In genomic region chr12:39883411-39883810, GRCh38 we compare ENCODE assay signal across 30 cellular contexts.
"Had no signal": no experiment of that assay in that cellular context is flagged by ENCODE, and none has a peak within 500 bp of the region (broad histone marks: within the 10 kb centered on the region; RNA-seq: fewer than 3 reads in every experiment).

No MANE protein-coding gene starts in this region.

- H3K27me3 ChIP-seq: ascending aorta had no signal

- H3K4me3 ChIP-seq: ascending aorta had no signal

- H3K36me3 ChIP-seq: ascending aorta, WERI-Rb-1 had no signal

- H3K27ac ChIP-seq: ascending aorta, WERI-Rb-1 had no signal

- H3K4me1 ChIP-seq: ascending aorta had no signal

- ATAC-seq: activated CD4-positive, alpha-beta T cell treated with anti-CD3 and anti-CD28 coated beads for 36 hours; activated CD4-positive, CD25-positive, alpha-beta regulatory T cell treated with anti-CD3 and anti-CD28 coated beads, Interleukin-2, amount 50 U/mL, for 24 hours; activated CD8-positive, alpha-beta memory T cell treated with anti-CD3 and anti-CD28 coated beads, Interleukin-2, amount 10 ng/mL, durations not matched to agents 7 days and 5 days; activated CD8-positive, alpha-beta T cell treated with anti-CD3 and anti-CD28 coated beads, Interleukin-2, amount 10 ng/mL, durations not matched to agents 7 days and 5 days; activated naive CD8-positive, alpha-beta T cell treated with anti-CD3 and anti-CD28 coated beads, Interleukin-2, amount 50 U/mL, for 24 hours; WTC11 had no signal

- DNase-seq: activated CD4-positive, alpha-beta memory T cell treated with anti-CD3 and anti-CD28 coated beads, Interleukin-2, amount 10 ng/mL, durations not matched to agents 7 days and 5 days; activated CD4-positive, alpha-beta T cell treated with anti-CD3 and anti-CD28 coated beads for 1 hour; activated CD4-positive, alpha-beta T cell treated with anti-CD3 and anti-CD28 coated beads for 36 hours; activated CD4-positive, alpha-beta T cell treated with anti-CD3 and anti-CD28 coated beads for 48 hours; activated CD4-positive, alpha-beta T cell treated with anti-CD3 and anti-CD28 coated beads, Interleukin-2, amount 10 ng/mL, durations not matched to agents 7 days and 5 days; activated CD4-positive, alpha-beta T cell treated with anti-CD3 and anti-CD28 coated beads, Interleukin-2, amount 50 U/mL, for 48 hours; activated CD4-positive, CD25-positive, alpha-beta regulatory T cell; activated CD8-positive, alpha-beta memory T cell treated with anti-CD3 and anti-CD28 coated beads for 24 hours; activated CD8-positive, alpha-beta memory T cell treated with anti-CD3 and anti-CD28 coated beads, Interleukin-2, amount 10 ng/mL, durations not matched to agents 7 days and 5 days; activated CD8-positive, alpha-beta memory T cell treated with anti-CD3 and anti-CD28 coated beads, Interleukin-2, amount 50 U/mL, for 48 hours; activated CD8-positive, alpha-beta T cell treated with anti-CD3 and anti-CD28 coated beads, Interleukin-2, amount 10 ng/mL, durations not matched to agents 7 days and 5 days; activated effector memory CD4-positive, alpha-beta T cell treated with Interleukin-2 at 50 U/mL for 16 hours; activated gamma-delta T cell; activated naive CD4-positive, alpha-beta T cell treated with anti-CD3 and anti-CD28 coated beads, Interleukin-2, amount 10 ng/mL, durations not matched to agents 7 days and 5 days; activated naive CD4-positive, alpha-beta T cell treated with Interleukin-2 at 50 U/mL for 16 hours; activated naive CD8-positive, alpha-beta T cell treated with anti-CD3 and anti-CD28 coated beads, Interleukin-2, amount 10 ng/mL, durations not matched to agents 7 days and 5 days; activated naive CD8-positive, alpha-beta T cell treated with anti-CD3 and anti-CD28 coated beads, Interleukin-2, amount 50 U/mL, for 24 hours; activated T-cell treated with anti-CD3 and anti-CD28 coated beads, Interleukin-2, amount 50 U/mL, for 24 hours; activated T-cell treated with anti-CD3 and anti-CD28 coated beads, Interleukin-2, amount 50 U/mL, for 48 hours; amygdala; anterior cingulate cortex; central memory CD4-positive, alpha-beta T cell; SW 1271; T-helper 1 cell; T-helper 2 cell; T-helper 9 cell; WERI-Rb-1 had no signal
